21 cellular contexts compared by ENCODE assay signal in the genomic region with DNA sequence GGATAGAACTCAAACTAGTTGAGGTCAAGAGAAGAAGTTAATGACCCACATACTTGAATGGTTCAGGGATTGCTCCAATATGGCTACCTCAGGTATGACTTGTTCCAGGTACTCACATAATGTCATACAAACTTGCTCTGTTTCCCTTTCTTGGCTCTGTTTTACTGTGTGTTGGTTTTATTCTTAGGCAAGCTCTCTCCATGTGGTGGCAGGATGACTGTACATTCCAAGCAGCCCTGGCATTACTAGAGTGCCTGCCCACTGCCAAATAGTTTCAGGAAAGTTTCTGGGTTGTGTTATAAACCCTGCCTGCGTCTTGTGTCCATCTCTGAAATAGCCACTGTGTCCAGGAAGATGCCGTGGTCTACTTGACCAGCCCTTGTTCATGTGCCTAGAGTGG.
DNase-seq lines count a peak whose midpoint lies in the region; ATAC-seq and TF ChIP-seq lines count a peak whose summit lies in the region.
"Had no signal": no experiment of that assay in that cellular context is flagged by ENCODE, and none has a peak within 500 bp of the region (broad histone marks: within the 10 kb centered on the region; RNA-seq: fewer than 3 reads in every experiment).

No MANE protein-coding gene starts in this region.

- ATAC-seq in RWPE2 (ENCODE audit: low read depth) (peak; percentile 76), GM18519 (IDR thresholded peaks at IDR 0.05; ENCODE audit: low FRiP score, unreplicated experiment) (no peak)

- peak; percentile 24 for TF ChIP-seq CTCF in RWPE2 (IDR thresholded peaks at IDR 0.05; ENCODE audit: poor library complexity, severe bottlenecking)
- peak; percentile 33 for TF ChIP-seq CTCF in retinal pigment epithelial cell (conservative IDR thresholded peaks at IDR 0.05; ENCODE audit: low read depth, low read length)

- no peak overlapping the region for H3K4me3 ChIP-seq in RWPE2 (ENCODE audit: severe bottlenecking)
- no peak overlapping the region for H3K4me3 ChIP-seq in retinal pigment epithelial cell (ENCODE audit: low read length)
- H3K4me3 ChIP-seq: PC-9, SJSA1 had no signal

- H3K36me3 ChIP-seq in RWPE2 (ENCODE audit: low read depth) = no peaks in the 10 kb centered on the region
- H3K36me3 ChIP-seq: SJSA1 had no signal

- peaks cover 8% of the 10 kb centered on the region for H3K4me1 ChIP-seq in RWPE2 (ENCODE audit: insufficient read depth, poor library complexity, severe bottlenecking)
- H3K4me1 ChIP-seq: SJSA1 had no signal

- H3K27me3 ChIP-seq in RWPE2 (ENCODE audit: insufficient read depth, poor library complexity, severe bottlenecking) = no peaks in the 10 kb centered on the region
- H3K27me3 ChIP-seq: SJSA1 had no signal

- in situ Hi-C loops in Caki2 (cut with HindIII; ENCODE audit: low pct_unique_long_range_greater_than_20kb, low sequenced_read_pairs) = no loop called here

- H3K27ac ChIP-seq in RWPE2 (ENCODE audit: poor library complexity, severe bottlenecking) = peak overlapping the region; percentile 25
- H3K27ac ChIP-seq: C4-2B, PC-9, SJSA1 had no signal

- DNase-seq in Caki2 (ENCODE audit: low read depth) (peak; percentile 28), RWPE2 (ENCODE audit: low spot score) (no peak), iris pigment epithelial cell (ENCODE audit: low read depth) (peak; percentile 1), retinal pigment epithelial cell (ENCODE audit: low read depth) (no peak), HUDEP-2 (lab: John Stamatoyannopoulos, UW; ENCODE audit: unreplicated experiment in 76 of 76) (no peak), NOMO-1 treated with dmso at 0.1 percent for 144 hours (lab: John Stamatoyannopoulos, UW; ENCODE audit: unreplicated experiment) (no peak), hypothalamus (lab: John Stamatoyannopoulos, UW) (no peak)
- DNase-seq: AML-193, DMS79, HFFc6, IMR-90, MM.1S, NCI-H1092, NCI-H1436 treated with DMSO at 0.1 percent for 48 hours, NCI-H2029, NCI-H345, NCI-H526 had no signal

- H3K9me3 ChIP-seq in RWPE2 (ENCODE audit: severe bottlenecking) = no peaks in the 10 kb centered on the region

Comparison
In these comparisons a context has a peak if more than half of its experiments do, and no peak if none do; other contexts are left out.
1. DNase-seq: peak in Caki2 (single experiment) and iris pigment epithelial cell (single experiment); none in RWPE2 (single experiment), retinal pigment epithelial cell (single experiment), HUDEP-2 (0 of 76), NOMO-1 treated with dmso at 0.1 percent for 144 hours (single experiment) and hypothalamus (0 of 51).